In genomic region chr2:1886405-1886992, GRCh38 we compare ENCODE assay signal across 9 cellular contexts.
DNase-seq lines count a peak whose midpoint lies in the region; ATAC-seq and TF ChIP-seq lines count a peak whose summit lies in the region.
"Had no signal": no experiment of that assay in that cellular context is flagged by ENCODE, and none has a peak within 500 bp of the region (broad histone marks: within the 10 kb centered on the region; RNA-seq: fewer than 3 reads in every experiment).

No MANE protein-coding gene starts in this region.

- peak; percentile 85 for TF ChIP-seq CTCF in OCI-LY7 (conservative IDR thresholded peaks at IDR 0.05; ENCODE audit: low read length)

- H3K27ac ChIP-seq in OCI-LY7 (ENCODE audit: low read depth, low read length, poor library complexity, severe bottlenecking), result no peak overlapping the region
- H3K27ac ChIP-seq: SK-N-MC had no signal

- no peaks in the 10 kb centered on the region for H3K4me1 ChIP-seq in OCI-LY7 (ENCODE audit: insufficient read depth, low read length, poor library complexity, severe bottlenecking)

- H2AFZ ChIP-seq in OCI-LY7 (ENCODE audit: low read length), result no peak overlapping the region

- peak; percentile 30 for DNase-seq in Caki2 (ENCODE audit: low read depth)
- peak; percentile 48 for DNase-seq in OCI-LY7 (ENCODE audit: low spot score)
- DNase-seq in amniotic epithelial cell (ENCODE audit: low read depth), result peak; percentile 47
- DNase-seq in hippocampal formation (lab: John Stamatoyannopoulos, UW), result peak; percentile 5 to 30
- peak; percentile 22 for DNase-seq in stimulated activated CD4-positive, alpha-beta T cell treated with anti-CD3 and anti-CD28 coated beads, Interleukin-12 subunit alpha, Interleukin-12 subunit beta, amount 100 ng/mL, for 4 hours
- no peak for DNase-seq in OCI-M2 (lab: John Stamatoyannopoulos, UW; ENCODE audit: unreplicated experiment)
- no peak for DNase-seq in NCI-H2107 (lab: John Stamatoyannopoulos, UW)

- no peak overlapping the region for H3K4me2 ChIP-seq in OCI-LY7 (ENCODE audit: low read length)

- in situ Hi-C loops in Caki2 (cut with HindIII; ENCODE audit: low pct_unique_long_range_greater_than_20kb, low sequenced_read_pairs), result no loop called here

- no peaks in the 10 kb centered on the region for H3K79me2 ChIP-seq in OCI-LY7 (ENCODE audit: insufficient read depth, low read depth, low read length)

- BruUV-seq in OCI-LY7 (replicated peaks; lab: Mats Ljungman, UMichigan), result no TSS peak

- POLR2A ChIA-PET in OCI-LY7 (lab: Charles Lee), result no interaction called here

- H3K9me3 ChIP-seq in OCI-LY7 (ENCODE audit: low read length), result no peaks in the 10 kb centered on the region

- H3K9me2 ChIP-seq in OCI-LY7 (ENCODE audit: insufficient read depth, low read length), result no peaks in the 10 kb centered on the region

- no peak overlapping the region for H3K4me3 ChIP-seq in OCI-LY7 (ENCODE audit: low read depth, low read length, poor library complexity, severe bottlenecking)
- H3K4me3 ChIP-seq: SK-N-MC had no signal

- ATAC-seq in GM21576 (IDR thresholded peaks at IDR 0.05; ENCODE audit: unreplicated experiment), result peak; percentile 63

- intact Hi-C loops in OCI-LY7 (cut with micrococcal nuclease; ENCODE audit: unreplicated experiment), result no loop called here

- H3K36me3 ChIP-seq in OCI-LY7 (ENCODE audit: insufficient read depth, low read length), result no peaks in the 10 kb centered on the region

- CTCF ChIA-PET in OCI-LY7 (lab: Charles Lee; ENCODE audit: unreplicated experiment), result no interaction called here

- no peaks in the 10 kb centered on the region for H4K20me1 ChIP-seq in OCI-LY7 (ENCODE audit: insufficient read depth, low read length)

Comparison
In these comparisons a context has a peak if more than half of its experiments do, and no peak if none do; other contexts are left out.
1. DNase-seq: peak in Caki2 (single experiment), OCI-LY7 (single experiment), amniotic epithelial cell (single experiment), hippocampal formation (2 of 2) and stimulated activated CD4-positive, alpha-beta T cell treated with anti-CD3 and anti-CD28 coated beads, Interleukin-12 subunit alpha, Interleukin-12 subunit beta, amount 100 ng/mL, for 4 hours (single experiment); none in OCI-M2 (single experiment) and NCI-H2107 (single experiment).